ENCODE assay signal across 26 cellular contexts in genomic region chr18:31505161-31505560, GRCh38. TPM values are rescaled to one million over a fixed set of nuclear protein-coding genes. Genes with fewer than 3 reads are reported as not detected.
"Had no signal": no experiment of that assay in that cellular context is flagged by ENCODE, and none has a peak within 500 bp of the region (broad histone marks: within the 10 kb centered on the region; RNA-seq: fewer than 3 reads in every experiment).

No MANE protein-coding gene starts in this region.

- DNase-seq: activated CD4-positive, alpha-beta T cell treated with anti-CD3 and anti-CD28 coated beads for 48 hours; activated CD4-positive, alpha-beta T cell treated with anti-CD3 and anti-CD28 coated beads, Interleukin-2, amount 50 U/mL, for 4 hours; activated CD4-positive, CD25-positive, alpha-beta regulatory T cell treated with anti-CD3 and anti-CD28 coated beads, Interleukin-2, amount 50 U/mL, for 72 hours; activated gamma-delta T cell; activated naive CD4-positive, alpha-beta T cell treated with anti-CD3 and anti-CD28 coated beads for 36 hours; activated naive CD8-positive, alpha-beta T cell treated with anti-CD3 and anti-CD28 coated beads for 36 hours; activated T-cell treated with anti-CD3 and anti-CD28 coated beads for 4 hours; activated T-cell treated with anti-CD3 and anti-CD28 coated beads, Interleukin-2, amount 50 U/mL, for 48 hours; brain microvascular endothelial cell; cerebellar nuclear complex; MG63; MV-4-11; NCI-H1092 treated with DMSO at 0.1 percent for 48 hours; NCI-H1417 treated with DMSO at 0.1 percent for 48 hours; NCI-H1694; NCI-H2081; NCI-H446; NCI-H524; Peyer's patch; SIG-M5; T-helper 17 cell; T-helper 9 cell had no signal

- H3K36me3 Mint-ChIP-seq: activated naive CD8-positive, alpha-beta T cell treated with anti-CD3 and anti-CD28 coated beads for 36 hours had no signal

- H3K9me3 Mint-ChIP-seq: activated T-helper 17 cell treated with anti-CD3 and anti-CD28 coated beads, Interleukin-2, amount 50 U/mL, for 72 hours had no signal

- H3K27ac Mint-ChIP-seq: activated naive CD4-positive, alpha-beta T cell treated with anti-CD3 and anti-CD28 coated beads for 36 hours; activated naive CD8-positive, alpha-beta T cell treated with anti-CD3 and anti-CD28 coated beads for 36 hours; activated T-helper 17 cell treated with anti-CD3 and anti-CD28 coated beads, Interleukin-2, amount 50 U/mL, for 72 hours; T-helper 17 cell; WTC11 had no signal

- H3K27me3 ChIP-seq: brain microvascular endothelial cell, MG63, Peyer's patch had no signal

- H3K4me2 ChIP-seq: KMS-11 had no signal

- H3K36me3 ChIP-seq: brain microvascular endothelial cell, MG63, Peyer's patch had no signal

- H3K4me1 Mint-ChIP-seq: activated naive CD8-positive, alpha-beta T cell treated with anti-CD3 and anti-CD28 coated beads for 36 hours; activated T-helper 17 cell treated with anti-CD3 and anti-CD28 coated beads, Interleukin-2, amount 50 U/mL, for 72 hours; T-helper 17 cell had no signal

- H3K4me3 ChIP-seq: MG63, Peyer's patch had no signal

- H3K4me3 Mint-ChIP-seq: activated naive CD4-positive, alpha-beta T cell treated with anti-CD3 and anti-CD28 coated beads for 36 hours; activated naive CD8-positive, alpha-beta T cell treated with anti-CD3 and anti-CD28 coated beads for 36 hours; activated T-helper 17 cell treated with anti-CD3 and anti-CD28 coated beads, Interleukin-2, amount 50 U/mL, for 72 hours; T-helper 17 cell; WTC11 had no signal

- ATAC-seq: activated T-helper 17 cell treated with anti-CD3 and anti-CD28 coated beads, Interleukin-2, amount 50 U/mL, for 72 hours; T-helper 17 cell; WTC11 had no signal

- H3K9me3 ChIP-seq: MG63, Peyer's patch had no signal

- H3K27ac ChIP-seq: brain microvascular endothelial cell, KMS-11 had no signal

- H3K9ac ChIP-seq: KMS-11 had no signal

RNA-seq across cellular contexts. Expression of gene DSG2, which starts 7.2 kb away (rescaled TPM):
- total RNA-seq: T-helper 17 cell had no signal

RNA-seq across cellular contexts. Expression of gene DSG3, which starts 57.6 kb away (rescaled TPM):
- total RNA-seq: activated naive CD4-positive, alpha-beta T cell treated with anti-CD3 and anti-CD28 coated beads for 36 hours; activated naive CD8-positive, alpha-beta T cell treated with anti-CD3 and anti-CD28 coated beads for 36 hours; activated T-helper 17 cell treated with anti-CD3 and anti-CD28 coated beads, Interleukin-2, amount 50 U/mL, for 72 hours; cardiac septum; T-helper 17 cell had no signal
